ENCODE assay signal across 8 cellular contexts in genomic region chr15:31215490-31216209, GRCh38.
DNase-seq lines count a peak whose midpoint lies in the region; ATAC-seq and TF ChIP-seq lines count a peak whose summit lies in the region.

No MANE protein-coding gene starts in this region.

- no peaks in the 10 kb centered on the region for H4K20me1 ChIP-seq in Karpas-422 (ENCODE audit: insufficient read depth, low read depth, low read length)

- H3K27ac ChIP-seq in Karpas-422 (ENCODE audit: low read length) (peak overlapping the region; percentile 92), cardiac muscle cell (no peak overlapping the region)

- H3K9me2 ChIP-seq in Karpas-422 (replicated peaks; ENCODE audit: insufficient read depth, low read length), result no peaks in the 10 kb centered on the region

- peaks cover 14% of the 10 kb centered on the region for H3K4me1 Mint-ChIP-seq in activated naive CD8-positive, alpha-beta T cell treated with anti-CD3 and anti-CD28 coated beads for 36 hours
- no peaks in the 10 kb centered on the region for H3K4me1 Mint-ChIP-seq in type B pancreatic cell (ENCODE audit: unreplicated experiment)

- no peaks in the 10 kb centered on the region for H3K36me3 ChIP-seq in Karpas-422 (ENCODE audit: insufficient read depth, low read length)
- H3K36me3 ChIP-seq in cardiac muscle cell, result no peaks in the 10 kb centered on the region

- H3K9me3 Mint-ChIP-seq in activated naive CD8-positive, alpha-beta T cell treated with anti-CD3 and anti-CD28 coated beads for 36 hours, result peaks cover 4% of the 10 kb centered on the region
- no peaks in the 10 kb centered on the region for H3K9me3 Mint-ChIP-seq in type B pancreatic cell

- H3K9me3 ChIP-seq in Karpas-422 (ENCODE audit: low read length) (peaks cover 7% of the 10 kb centered on the region; the same call in 1 of the 2 replicates), cardiac muscle cell (ENCODE audit: low read depth) (no peaks in the 10 kb centered on the region)

- H3K4me3 ChIP-seq in Karpas-422 (ENCODE audit: low read length) (peak overlapping the region; percentile 70), cardiac muscle cell (peak overlapping the region; percentile 38)

- peak; percentile 73 for DNase-seq in GDM1 (lab: John Stamatoyannopoulos, UW)
- DNase-seq in Karpas-422, result peak; percentile 93
- peak; percentile 65 for DNase-seq in SKM-1 treated with dmso at 0.1 percent for 144 hours (lab: John Stamatoyannopoulos, UW; ENCODE audit: unreplicated experiment)
- peak; percentile 87 for DNase-seq in activated naive CD8-positive, alpha-beta T cell treated with anti-CD3 and anti-CD28 coated beads for 36 hours
- peak; percentile 76 to 80 for DNase-seq in cardiac muscle cell (ENCODE audit: low read depth in 1 of 2, low spot score in 1 of 2)
- DNase-seq in posterior cingulate gyrus, result peak; percentile 60 to 96 (median 74)
- peak; percentile 81 for DNase-seq in type B pancreatic cell (ENCODE audit: extremely low spot score, unreplicated experiment)

- no peaks in the 10 kb centered on the region for H3K79me2 ChIP-seq in Karpas-422 (ENCODE audit: low read length)

- no peaks in the 10 kb centered on the region for H3K36me3 Mint-ChIP-seq in activated naive CD8-positive, alpha-beta T cell treated with anti-CD3 and anti-CD28 coated beads for 36 hours
- H3K36me3 Mint-ChIP-seq in type B pancreatic cell, result no peaks in the 10 kb centered on the region

- peak overlapping the region; percentile 45 for H3K27ac Mint-ChIP-seq in activated naive CD8-positive, alpha-beta T cell treated with anti-CD3 and anti-CD28 coated beads for 36 hours
- H3K27ac Mint-ChIP-seq in type B pancreatic cell, result no peak overlapping the region

- H3K9ac ChIP-seq in Karpas-422 (ENCODE audit: low read length), result peak overlapping the region; percentile 82

- H3K4me2 ChIP-seq in Karpas-422 (ENCODE audit: low read depth, low read length, poor library complexity, severe bottlenecking), result peak overlapping the region; percentile 86

- H3K27me3 ChIP-seq in Karpas-422 (ENCODE audit: low read length) (no peaks in the 10 kb centered on the region), cardiac muscle cell (no peaks in the 10 kb centered on the region)

- ATAC-seq in GM21786 (IDR thresholded peaks at IDR 0.05; ENCODE audit: unreplicated experiment), result peak; percentile 71

- intact Hi-C loops in posterior cingulate gyrus (cut with DNase I), result loop anchor here (1.0 to 10.0 kb wide), 3 partner anchors 111 to 220 kb away; partner anchors contain the start of gene KLF13

- no peaks in the 10 kb centered on the region for H3K27me3 Mint-ChIP-seq in activated naive CD8-positive, alpha-beta T cell treated with anti-CD3 and anti-CD28 coated beads for 36 hours
- peaks cover 12% of the 10 kb centered on the region for H3K27me3 Mint-ChIP-seq in type B pancreatic cell

- peaks cover 41% of the 10 kb centered on the region for H3K4me1 ChIP-seq in Karpas-422 (ENCODE audit: low read length)
- H3K4me1 ChIP-seq in cardiac muscle cell (ENCODE audit: low read depth), result peaks cover 5% of the 10 kb centered on the region

- H2AFZ ChIP-seq in Karpas-422 (ENCODE audit: low read length), result no peak overlapping the region

- TF ChIP-seq CTCF in cardiac muscle cell (IDR thresholded peaks at IDR 0.05; ENCODE audit: low read depth, low read length) (peak; percentile 70), type B pancreatic cell (conservative IDR thresholded peaks at IDR 0.05) (peak; percentile 93)

- H3K4me3 Mint-ChIP-seq in activated naive CD8-positive, alpha-beta T cell treated with anti-CD3 and anti-CD28 coated beads for 36 hours, result peak overlapping the region; percentile 45
- H3K4me3 Mint-ChIP-seq in type B pancreatic cell, result peak overlapping the region; percentile 73
